Comparison of ENCODE assay signal across 25 cellular contexts in genomic region chr4:178136736-178137345, GRCh38.
"Had no signal": no experiment of that assay in that cellular context is flagged by ENCODE, and none has a peak within 500 bp of the region (broad histone marks: within the 10 kb centered on the region; RNA-seq: fewer than 3 reads in every experiment).

No MANE protein-coding gene starts in this region.

- H3K36me3 Mint-ChIP-seq: immature natural killer cell; naive thymus-derived CD4-positive, alpha-beta T cell; natural killer cell treated with Interleukin-12 subunit alpha and Interleukin-12 subunit beta and Interleukin-15 and Interleukin-18, amount 100 ng/mL, for 72 hours; stimulated activated effector memory CD8-positive, alpha-beta T cell treated with anti-CD3 and anti-CD28 coated beads, Interleukin-12 subunit alpha, Interleukin-12 subunit beta, amount 100 ng/mL, for 72 hours had no signal

- H3K27me3 Mint-ChIP-seq: naive thymus-derived CD4-positive, alpha-beta T cell; natural killer cell treated with Interleukin-12 subunit alpha and Interleukin-12 subunit beta and Interleukin-15 and Interleukin-18, amount 100 ng/mL, for 72 hours had no signal

- H3K4me3 Mint-ChIP-seq: immature natural killer cell; naive thymus-derived CD4-positive, alpha-beta T cell; natural killer cell treated with Interleukin-12 subunit alpha and Interleukin-12 subunit beta and Interleukin-15 and Interleukin-18, amount 100 ng/mL, for 72 hours; stimulated activated effector memory CD8-positive, alpha-beta T cell treated with anti-CD3 and anti-CD28 coated beads, Interleukin-12 subunit alpha, Interleukin-12 subunit beta, amount 100 ng/mL, for 72 hours had no signal

- H3K4me3 ChIP-seq: heart left ventricle, left lung, lung, mucosa of descending colon, ovary, psoas muscle, right lobe of liver, spleen, suprapubic skin, thoracic aorta, tibial artery, uterus had no signal

- H3K9me3 ChIP-seq: mucosa of descending colon, ovary, psoas muscle, right lobe of liver, suprapubic skin, thoracic aorta, uterus had no signal

- H3K27me3 ChIP-seq: heart left ventricle, left lung, ovary, right lobe of liver, spleen, suprapubic skin, tibial artery, uterus had no signal

- H3K27ac ChIP-seq: heart left ventricle, left lung, ovary, psoas muscle, right lobe of liver, spleen, suprapubic skin, thoracic aorta, tibial artery, uterus had no signal

- H3K27ac Mint-ChIP-seq: immature natural killer cell; naive thymus-derived CD4-positive, alpha-beta T cell; natural killer cell treated with Interleukin-12 subunit alpha and Interleukin-12 subunit beta and Interleukin-15 and Interleukin-18, amount 100 ng/mL, for 72 hours; stimulated activated effector memory CD8-positive, alpha-beta T cell treated with anti-CD3 and anti-CD28 coated beads, Interleukin-12 subunit alpha, Interleukin-12 subunit beta, amount 100 ng/mL, for 72 hours had no signal

- H3K36me3 ChIP-seq: heart left ventricle, left lung, ovary, right lobe of liver, spleen, suprapubic skin, thoracic aorta, tibial artery, uterus had no signal

- ATAC-seq: heart left ventricle; left colon; left lung; mucosa of descending colon; naive thymus-derived CD4-positive, alpha-beta T cell; psoas muscle; right lobe of liver; stimulated activated effector memory CD8-positive, alpha-beta T cell treated with anti-CD3 and anti-CD28 coated beads, Interleukin-12 subunit alpha, Interleukin-12 subunit beta, amount 100 ng/mL, for 72 hours had no signal

- H3K4me1 Mint-ChIP-seq: immature natural killer cell; naive thymus-derived CD4-positive, alpha-beta T cell; stimulated activated effector memory CD8-positive, alpha-beta T cell treated with anti-CD3 and anti-CD28 coated beads, Interleukin-12 subunit alpha, Interleukin-12 subunit beta, amount 100 ng/mL, for 72 hours had no signal

- DNase-seq: heart left ventricle; hypothalamus; immature natural killer cell; kidney; left colon; left lung; mesendoderm; midbrain; mucosa of descending colon; naive thymus-derived CD4-positive, alpha-beta T cell; ovary; psoas muscle; right lobe of liver; small intestine; spleen; stimulated activated CD4-positive, alpha-beta T cell treated with anti-CD3 and anti-CD28 coated beads, Interleukin-4, amount 100 ng/mL, for 24 hours; stimulated activated naive CD4-positive, alpha-beta T cell; trophoblast cell; uterus had no signal

- H3K4me1 ChIP-seq: heart left ventricle, left lung, psoas muscle, right lobe of liver, spleen, suprapubic skin, tibial artery, uterus had no signal
